13 cellular contexts compared by ENCODE assay signal in the genomic region with DNA sequence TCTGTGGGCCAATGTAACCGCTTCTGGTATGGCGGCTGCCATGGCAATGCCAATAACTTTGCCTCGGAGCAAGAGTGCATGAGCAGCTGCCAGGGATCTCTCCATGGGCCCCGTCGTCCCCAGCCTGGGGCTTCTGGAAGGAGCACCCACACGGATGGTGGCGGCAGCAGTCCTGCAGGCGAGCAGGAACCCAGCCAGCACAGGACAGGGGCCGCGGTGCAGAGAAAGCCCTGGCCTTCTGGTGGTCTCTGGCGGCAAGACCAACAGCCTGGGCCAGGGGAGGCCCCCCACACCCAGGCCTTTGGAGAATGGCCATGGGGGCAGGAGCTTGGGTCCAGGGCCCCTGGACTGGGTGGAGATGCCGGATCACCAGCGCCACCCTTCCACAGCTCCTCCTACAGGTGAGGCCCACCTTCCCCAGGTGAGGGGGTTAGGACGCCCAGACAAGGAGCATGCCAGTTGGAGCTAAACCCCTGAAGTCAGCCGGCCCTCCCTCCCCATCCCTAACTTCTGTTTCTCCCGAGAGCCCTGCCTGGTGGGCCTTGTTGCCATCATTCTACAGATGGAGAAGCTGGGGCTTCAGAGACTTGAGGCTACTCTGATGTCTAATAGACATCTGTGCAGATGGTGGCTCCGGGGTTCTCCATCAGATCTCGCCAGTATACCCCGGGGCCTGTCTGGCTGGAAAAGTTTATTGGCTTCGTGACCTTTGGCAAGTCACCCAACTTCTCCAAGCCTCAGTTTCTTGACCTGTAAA. TPM values are rescaled to one million over a fixed set of nuclear protein-coding genes. Genes with fewer than 3 reads are reported as not detected.
DNase-seq lines count a peak whose midpoint lies in the region; ATAC-seq, FAIRE-seq and TF ChIP-seq lines count a peak whose summit lies in the region.
"Had no signal": no experiment of that assay in that cellular context is flagged by ENCODE, and none has a peak within 500 bp of the region (broad histone marks: within the 10 kb centered on the region; RNA-seq: fewer than 3 reads in every experiment).

No MANE protein-coding gene starts in this region.

- H3K9ac ChIP-seq in neuronal stem cell (ENCODE audit: low read depth, low read length, poor library complexity): peak overlapping the region; percentile 55
- H3K9ac ChIP-seq: GM23248 had no signal

- ATAC-seq in left ventricle myocardium superior (no peak), Right ventricle myocardium superior (ENCODE audit: poor library complexity) (no peak)
- no peak for ATAC-seq in activated CD8-positive, alpha-beta T cell treated with anti-CD3 and anti-CD28 coated beads, Interleukin-2, amount 10 ng/mL, durations not matched to agents 7 days and 5 days

- H4K91ac ChIP-seq in neuronal stem cell (ENCODE audit: low read depth, low read length, poor library complexity): no peak overlapping the region

- no peak overlapping the region for H2BK120ac ChIP-seq in neuronal stem cell (ENCODE audit: low read depth, low read length)

- peak overlapping the region; percentile 64 for H3K18ac ChIP-seq in neuronal stem cell (ENCODE audit: low read length)

- no peak overlapping the region for H2BK12ac ChIP-seq in neuronal stem cell (ENCODE audit: low read length)

- POLR2A ChIA-PET in activated CD8-positive, alpha-beta T cell treated with anti-CD3 and anti-CD28 coated beads, Interleukin-2, amount 10 ng/mL, durations not matched to agents 7 days and 5 days (lab: Charles Lee): no interaction called here

- peak overlapping the region; percentile 73 for H3K23ac ChIP-seq in neuronal stem cell (ENCODE audit: low read depth, low read length, poor library complexity)

- DNase-seq in left ventricle myocardium superior (peak; percentile 16), Right ventricle myocardium superior (no peak), GM12892 (ENCODE audit: insufficient read length) (peak; percentile 19), neuronal stem cell (ENCODE audit: low spot score) (no peak), NCI-H510A treated with DMSO at 0.1 percent for 48 hours (lab: John Stamatoyannopoulos, UW) (no peak)
- no peak for DNase-seq in activated CD8-positive, alpha-beta T cell treated with anti-CD3 and anti-CD28 coated beads, Interleukin-2, amount 10 ng/mL, durations not matched to agents 7 days and 5 days
- DNase-seq in activated CD4-positive, alpha-beta T cell treated with anti-CD3 and anti-CD28 coated beads, Interleukin-2, amount 50 U/mL, for 1 hour: no peak
- DNase-seq: DMS 273 treated with DMSO at 0.1 percent for 48 hours, GM23248, H9 had no signal

- H2AFZ ChIP-seq in neuronal stem cell (ENCODE audit: low read length): no peak overlapping the region
- H2AFZ ChIP-seq: GM23248 had no signal

- intact Hi-C loops in left ventricle myocardium superior (cut with micrococcal nuclease): no loop called here
- intact Hi-C loops in Right ventricle myocardium superior (cut with DNase I): no loop called here

- no peaks in the 10 kb centered on the region for H3K27me3 Mint-ChIP-seq in activated CD8-positive, alpha-beta T cell treated with anti-CD3 and anti-CD28 coated beads, Interleukin-2, amount 10 ng/mL, durations not matched to agents 7 days and 5 days (ENCODE audit: low read depth)

- H3K4me1 Mint-ChIP-seq in activated CD8-positive, alpha-beta T cell treated with anti-CD3 and anti-CD28 coated beads, Interleukin-2, amount 10 ng/mL, durations not matched to agents 7 days and 5 days (ENCODE audit: low read depth): no peaks in the 10 kb centered on the region
- H3K4me1 Mint-ChIP-seq: CD8-positive, alpha-beta memory T cell had no signal

- H2BK15ac ChIP-seq in neuronal stem cell (ENCODE audit: low read length): no peak overlapping the region

- no peak overlapping the region for H3K4me2 ChIP-seq in neuronal stem cell (ENCODE audit: insufficient read depth, low read length, poor library complexity, severe bottlenecking)

- no peak for FAIRE-seq in GM12892 (lab: Jason Lieb, UNC)
- FAIRE-seq: A204.1 had no signal

- no peak overlapping the region for H3K27ac ChIP-seq in neuronal stem cell (replicated peaks; ENCODE audit: low read length)
- H3K27ac ChIP-seq: GM23248 had no signal

- no peaks in the 10 kb centered on the region for H3K9me3 ChIP-seq in neuronal stem cell (replicated peaks in 1 of 2; ENCODE audit: control insufficient read depth in 2 of 2, insufficient read depth in 1 of 2, low read depth in 1 of 2, low read length in 2 of 2)

- H3K27me3 ChIP-seq in neuronal stem cell (ENCODE audit: control insufficient read depth in 3 of 3, insufficient read depth in 3 of 3, low read depth in 1 of 3, low read length in 3 of 3): no peaks in the 10 kb centered on the region

- H3K9me3 Mint-ChIP-seq in activated CD8-positive, alpha-beta T cell treated with anti-CD3 and anti-CD28 coated beads, Interleukin-2, amount 10 ng/mL, durations not matched to agents 7 days and 5 days (ENCODE audit: insufficient read depth): no peaks in the 10 kb centered on the region
- H3K9me3 Mint-ChIP-seq: CD8-positive, alpha-beta memory T cell; IgD-negative memory B cell had no signal

- no peak overlapping the region for H4K8ac ChIP-seq in neuronal stem cell (ENCODE audit: low read depth, low read length)

- H3K27ac Mint-ChIP-seq in activated CD8-positive, alpha-beta T cell treated with anti-CD3 and anti-CD28 coated beads, Interleukin-2, amount 10 ng/mL, durations not matched to agents 7 days and 5 days: no peak overlapping the region
- H3K27ac Mint-ChIP-seq: CD8-positive, alpha-beta memory T cell; H9; IgD-negative memory B cell had no signal

- H3K36me3 Mint-ChIP-seq in activated CD8-positive, alpha-beta T cell treated with anti-CD3 and anti-CD28 coated beads, Interleukin-2, amount 10 ng/mL, durations not matched to agents 7 days and 5 days (ENCODE audit: low read depth): no peaks in the 10 kb centered on the region
- H3K36me3 Mint-ChIP-seq: CD8-positive, alpha-beta memory T cell; IgD-negative memory B cell had no signal

- H3K4ac ChIP-seq in neuronal stem cell (ENCODE audit: low read length): no peak overlapping the region

- peak overlapping the region in 1 of 2 donors; percentile 18 for H3K4me3 ChIP-seq in neuronal stem cell (ENCODE audit: low read length in 2 of 2)
- H3K4me3 ChIP-seq: GM23248 had no signal

- WGBS in neuronal stem cell (ENCODE audit: extremely low coverage in 2 of 2, insufficient read length in 2 of 2, insufficient replicate concordance in 1 of 2), 2 donors: no CpG with 5 or more reads among the region's 20 CpGs

- H3K36me3 ChIP-seq in neuronal stem cell (replicated peaks in 1 of 2; ENCODE audit: control insufficient read depth in 2 of 2, insufficient read depth in 2 of 2, low read length in 2 of 2): peaks cover 0 to 27% of the 10 kb centered on the region in 2 donors

- H3K4me3 Mint-ChIP-seq in activated CD8-positive, alpha-beta T cell treated with anti-CD3 and anti-CD28 coated beads, Interleukin-2, amount 10 ng/mL, durations not matched to agents 7 days and 5 days: no peak overlapping the region
- H3K4me3 Mint-ChIP-seq: CD8-positive, alpha-beta memory T cell; H9 had no signal

- H2AK5ac ChIP-seq in neuronal stem cell (ENCODE audit: low read depth, low read length): peak overlapping the region; percentile 28

- H2BK5ac ChIP-seq in neuronal stem cell (ENCODE audit: low read length): no peak overlapping the region

- CTCF ChIA-PET in activated CD8-positive, alpha-beta T cell treated with anti-CD3 and anti-CD28 coated beads, Interleukin-2, amount 10 ng/mL, durations not matched to agents 7 days and 5 days (lab: Charles Lee): no interaction called here

- H3K79me1 ChIP-seq in neuronal stem cell (ENCODE audit: low read depth, low read length): peaks cover 2% of the 10 kb centered on the region

- no peak for TF ChIP-seq POLR2A in GM12892 (IDR thresholded peaks at IDR 0.05; ENCODE audit: low read depth, low read length)

- peaks cover 10 to 13% of the 10 kb centered on the region in 2 donors for H3K4me1 ChIP-seq in neuronal stem cell (ENCODE audit: control insufficient read depth in 2 of 2, insufficient read depth in 1 of 2, low read depth in 1 of 2, low read length in 2 of 2)

- no peak overlapping the region for H3K14ac ChIP-seq in neuronal stem cell (ENCODE audit: low read length)

RNA-seq across cellular contexts. Expression of a gene that starts 25.3 kb away (rescaled TPM):
- 3.2 TPM for total RNA-seq in left ventricle myocardium superior
- total RNA-seq in Right ventricle myocardium superior: 2.5 TPM
- polyA plus RNA-seq in GM12892 (2012; ENCODE audit: missing spikeins): 9.8 TPM
- polyA plus RNA-seq in neuronal stem cell (2013, experiment 1 of 2): 15.1 TPM
- 15.7 TPM for polyA plus RNA-seq in neuronal stem cell (2013, experiment 2 of 2)
- under 1 TPM; 0.29 to 0.45 TPM for total RNA-seq in activated CD8-positive, alpha-beta T cell treated with anti-CD3 and anti-CD28 coated beads, Interleukin-2, amount 10 ng/mL, durations not matched to agents 7 days and 5 days

Comparison
In these comparisons a context has a peak if more than half of its experiments do, and no peak if none do; other contexts are left out.
1. DNase-seq: peak in left ventricle myocardium superior (single experiment) and GM12892 (single experiment); none in Right ventricle myocardium superior (single experiment), neuronal stem cell (single experiment), NCI-H510A treated with DMSO at 0.1 percent for 48 hours (single experiment), activated CD8-positive, alpha-beta T cell treated with anti-CD3 and anti-CD28 coated beads, Interleukin-2, amount 10 ng/mL, durations not matched to agents 7 days and 5 days (single experiment) and activated CD4-positive, alpha-beta T cell treated with anti-CD3 and anti-CD28 coated beads, Interleukin-2, amount 50 U/mL, for 1 hour (single experiment).